ENCODE assay signal across 8 cellular contexts in the genomic region with DNA sequence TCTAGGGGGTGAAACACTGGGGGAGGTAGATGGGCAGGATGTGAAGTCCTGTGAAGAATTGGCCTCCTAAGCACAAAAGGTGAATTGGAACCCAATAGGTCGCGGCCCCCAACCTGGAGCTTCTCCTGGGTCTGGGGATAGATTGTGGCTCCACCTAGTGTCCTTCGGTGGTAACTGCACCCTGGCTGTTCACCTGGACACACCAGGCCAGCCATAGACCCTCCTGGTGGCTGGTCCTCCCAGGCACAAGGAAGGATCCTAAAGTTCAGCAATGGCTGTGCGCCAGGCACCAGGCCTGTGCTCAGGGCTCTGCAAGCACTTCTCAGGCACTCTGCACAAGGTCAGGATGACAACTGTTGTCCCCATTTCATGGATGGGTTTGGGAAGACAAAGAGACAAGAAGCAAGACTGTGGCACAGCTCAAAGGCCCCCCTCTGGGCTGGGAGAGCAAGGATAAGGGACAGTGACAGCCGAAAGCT. TPM values are rescaled to one million over a fixed set of nuclear protein-coding genes. Genes with fewer than 3 reads are reported as not detected.
DNase-seq lines count a peak whose midpoint lies in the region; TF ChIP-seq lines count a peak whose summit lies in the region.

No MANE protein-coding gene starts in this region.

- H3K4me3 Mint-ChIP-seq in CD14-positive monocyte, result no peak overlapping the region
- no peak overlapping the region for H3K4me3 Mint-ChIP-seq in mesothelial cell of epicardium

- in situ Hi-C loops in HAP-1 (cut with MboI; ENCODE audit: low sequenced_read_pairs), result no loop called here

- peaks cover 0 to 8% (median 0%) of the 10 kb centered on the region in 7 donors for H3K9me3 Mint-ChIP-seq in CD14-positive monocyte
- no peaks in the 10 kb centered on the region for H3K9me3 Mint-ChIP-seq in mesothelial cell of epicardium

- intact Hi-C loops in CD14-positive monocyte (cut with micrococcal nuclease) (no loop called here), dorsolateral prefrontal cortex (cut with DNase I) (no loop called here)

- H3K27me3 ChIP-seq in HAP-1 (ENCODE audit: low read depth) (no peaks in the 10 kb centered on the region), dorsolateral prefrontal cortex (peaks cover 0 to 37% (median 17%) of the 10 kb centered on the region in 45 donors)

- DNase-seq in CD14-positive monocyte (ENCODE audit: low spot score) (no peak), HAP-1 (ENCODE audit: low spot score in 2 of 2) (peak; percentile 52 to 87), NCI-H510A (lab: John Stamatoyannopoulos, UW) (peak; percentile 73), dorsolateral prefrontal cortex (peak in 8 of 10 donors; percentile 43 to 75 (median 66)), mesothelial cell of epicardium (ENCODE audit: low spot score in 2 of 2, unreplicated experiment in 2 of 2) (peak in 1 of 2 experiments; percentile 81), 8988T (no peak)
- DNase-seq in activated CD4-positive, alpha-beta T cell treated with anti-CD3 and anti-CD28 coated beads, Interleukin-2, amount 50 U/mL, for 24 hours (ENCODE audit: low read depth in 1 of 2, low spot score in 1 of 2), result peak; percentile 49 to 63
- peak; percentile 36 to 50 for DNase-seq in stimulated activated CD8-positive, alpha-beta memory T cell treated with anti-CD3 and anti-CD28 coated beads, Interleukin-7, amount 100 ng/mL, for 1 hour (ENCODE audit: low read depth in 2 of 2)

- peaks cover 24 to 58% (median 35%) of the 10 kb centered on the region in 3 donors for H3K27me3 Mint-ChIP-seq in CD14-positive monocyte (ENCODE audit: low read depth in 3 of 3)
- peaks cover 41% of the 10 kb centered on the region for H3K27me3 Mint-ChIP-seq in mesothelial cell of epicardium (ENCODE audit: low read depth)

- H3K4me3 ChIP-seq in HAP-1 (no peak overlapping the region), dorsolateral prefrontal cortex (no peak overlapping the region)

- H3K27ac Mint-ChIP-seq in CD14-positive monocyte (no peak overlapping the region), mesothelial cell of epicardium (no peak overlapping the region)

- H3K36me3 Mint-ChIP-seq in CD14-positive monocyte (no peaks in the 10 kb centered on the region), mesothelial cell of epicardium (no peaks in the 10 kb centered on the region)

- H3K4me1 Mint-ChIP-seq in CD14-positive monocyte (peaks cover 5% of the 10 kb centered on the region), mesothelial cell of epicardium (no peaks in the 10 kb centered on the region)

- H3K9me3 ChIP-seq in HAP-1, result no peaks in the 10 kb centered on the region

- H3K36me3 ChIP-seq in HAP-1 (replicated peaks), result no peaks in the 10 kb centered on the region

- peak overlapping the region in 1 of 59 donors; percentile 18 for H3K27ac ChIP-seq in dorsolateral prefrontal cortex

- TF ChIP-seq CTCF in CD14-positive monocyte (IDR thresholded peaks at IDR 0.05) (peak; percentile 98), dorsolateral prefrontal cortex (IDR thresholded peaks at IDR 0.05 in 54 of 56, conservative IDR thresholded peaks at IDR 0.05 in 2 of 56; ENCODE audit: low read depth in 1 of 56, partially characterized antibody in 56 of 56) (peak; percentile 65 to 98 (median 93)), mesothelial cell of epicardium (IDR thresholded peaks at IDR 0.05; ENCODE audit: unreplicated experiment) (peak; percentile 93)

- H3K4me1 ChIP-seq in HAP-1, result no peaks in the 10 kb centered on the region

RNA-seq across cellular contexts. Expression of gene ESPN, which starts 13.5 kb away (rescaled TPM):
- not detected for polyA plus RNA-seq in CD14-positive monocyte
- 1 to 10 TPM in 40 of 120 experiments, under 1 TPM in 23, not detected in 57; 0.26 to 5.3 (median 1.2) TPM for total RNA-seq in dorsolateral prefrontal cortex
- total RNA-seq in mesothelial cell of epicardium, result 1.2 to 1.6 TPM (median 1.4 TPM) in 3 replicates

RNA-seq across cellular contexts. Expression of gene HES2, which starts 18.4 kb away (rescaled TPM):
- polyA plus RNA-seq in CD14-positive monocyte, result not detected
- total RNA-seq in dorsolateral prefrontal cortex (under 1 TPM in 4 of 120 experiments, not detected in 116; 0.13 to 0.39 (median 0.26) TPM), mesothelial cell of epicardium (0.90 to 1.1 TPM (median 0.98 TPM) in 3 replicates)

RNA-seq across cellular contexts. Expression of gene TNFRSF25, which starts 27.9 kb away (rescaled TPM):
- polyA plus RNA-seq in CD14-positive monocyte, result under 1 TPM; 0.33 to 0.48 TPM
- total RNA-seq in dorsolateral prefrontal cortex (100 to 1,000 TPM in 3 of 120 experiments, 10 to 100 TPM in 117; 15.2 to 106 (median 54.0) TPM), mesothelial cell of epicardium (38.9 to 41.6 TPM (median 39.4 TPM) in 3 replicates)

RNA-seq across cellular contexts. Expression of gene ACOT7, which starts 44.5 kb away (rescaled TPM):
- 1 to 10 TPM in 1 of 2 donors, under 1 TPM in 1; 0.63 to 1.4 TPM for polyA plus RNA-seq in CD14-positive monocyte
- total RNA-seq in dorsolateral prefrontal cortex, result 100 to 1,000 TPM in 112 of 120 experiments, 10 to 100 TPM in 8; 67.4 to 236 (median 171) TPM
- 17.4 to 21.3 TPM (median 20.3 TPM) in 3 replicates for total RNA-seq in mesothelial cell of epicardium

RNA-seq across cellular contexts. Expression of gene PLEKHG5, which starts 53.4 kb away (rescaled TPM):
- polyA plus RNA-seq in CD14-positive monocyte, result not detected
- 100 to 1,000 TPM in 1 of 120 experiments, 10 to 100 TPM in 119; 15.9 to 101 (median 58.6) TPM for total RNA-seq in dorsolateral prefrontal cortex
- total RNA-seq in mesothelial cell of epicardium, result 49.3 to 51.2 TPM (median 50.7 TPM) in 3 replicates

Comparison
In these comparisons a context has a peak if more than half of its experiments do, and no peak if none do; other contexts are left out.
1. DNase-seq: peak in HAP-1 (2 of 2), NCI-H510A (single experiment), activated CD4-positive, alpha-beta T cell treated with anti-CD3 and anti-CD28 coated beads, Interleukin-2, amount 50 U/mL, for 24 hours (2 of 2), dorsolateral prefrontal cortex (8 of 10) and stimulated activated CD8-positive, alpha-beta memory T cell treated with anti-CD3 and anti-CD28 coated beads, Interleukin-7, amount 100 ng/mL, for 1 hour (2 of 2); none in CD14-positive monocyte (single experiment) and 8988T (single experiment).
2. Peak in every context shown above with its lines, with median percentiles within 50 percentile points of each other: CTCF ChIP-seq.